ENCODE assay signal across 2 cellular contexts in the genomic region with DNA sequence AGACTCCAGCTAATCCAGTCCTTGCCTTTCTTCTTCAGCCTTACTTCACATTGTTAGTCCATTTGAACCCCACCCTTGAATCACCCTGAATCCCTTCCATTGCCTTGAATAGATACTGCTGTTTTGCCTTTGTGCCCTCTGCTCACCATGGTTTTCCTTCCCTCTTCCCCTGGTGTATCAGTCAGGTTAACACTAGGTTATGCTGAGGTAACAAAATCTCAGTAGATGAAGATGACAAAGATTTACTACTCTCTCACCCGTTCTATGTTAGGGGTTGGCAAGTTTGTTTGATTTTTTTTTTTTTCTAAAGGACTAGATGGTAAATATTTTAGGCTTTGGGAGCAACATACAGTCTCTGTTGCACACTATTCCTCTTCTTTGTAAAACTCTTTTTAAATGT.
TF ChIP-seq lines count a peak whose summit lies in the region.

No MANE protein-coding gene starts in this region.

TF ChIP-seq in HepG2, 621 proteins besides CTCF, POLR2A, EP300 and RAD21:
- TF ChIP-seq MAFK (conservative IDR thresholded peaks at IDR 0.05 in 1 of 2, IDR thresholded peaks at IDR 0.05 in 1 of 2; ENCODE audit: low read length in 2 of 2) (peak; percentile 13 to 31; a peak in 1 of 4 replicates), CHD2 (IDR thresholded peaks at IDR 0.05; ENCODE audit: low read depth, low read length) (no peak), ZNF12 (CRISPR knock-in tag; IDR thresholded peaks at IDR 0.05) (peak; percentile 94)

TF ChIP-seq in K562, 482 proteins besides CTCF, POLR2A, EP300 and RAD21:
- TF ChIP-seq ZNF316 (IDR thresholded peaks at IDR 0.05), result peak; percentile 31; the same call in 1 of the 2 replicates
- no peak for TF ChIP-seq THRAP3 (IDR thresholded peaks at IDR 0.05; ENCODE audit: borderline replicate concordance)
- TF ChIP-seq ZNF77 (CRISPR knock-in tag; IDR thresholded peaks at IDR 0.05), result no peak
